ENCODE assay signal across 7 cellular contexts in genomic region chr7:127551941-127552340, GRCh38.
"Had no signal": no experiment of that assay in that cellular context is flagged by ENCODE, and none has a peak within 500 bp of the region (broad histone marks: within the 10 kb centered on the region; RNA-seq: fewer than 3 reads in every experiment).

No MANE protein-coding gene starts in this region.

- H3K27ac Mint-ChIP-seq: IgD-negative memory B cell had no signal

- H3K4me3 Mint-ChIP-seq: IgD-negative memory B cell had no signal

- H3K9ac ChIP-seq: KMS-11 had no signal

- H3K4me1 Mint-ChIP-seq: IgD-negative memory B cell had no signal

- H3K4me2 ChIP-seq: KMS-11 had no signal

- DNase-seq: IMR-90, KBM-7, KG1 had no signal

- H3K27ac ChIP-seq: HL-60, KMS-11 had no signal

- H3K4me3 ChIP-seq: K562 had no signal

- H3K36me3 Mint-ChIP-seq: IgD-negative memory B cell had no signal
